ENCODE assay signal across 8 cellular contexts in the genomic region with DNA sequence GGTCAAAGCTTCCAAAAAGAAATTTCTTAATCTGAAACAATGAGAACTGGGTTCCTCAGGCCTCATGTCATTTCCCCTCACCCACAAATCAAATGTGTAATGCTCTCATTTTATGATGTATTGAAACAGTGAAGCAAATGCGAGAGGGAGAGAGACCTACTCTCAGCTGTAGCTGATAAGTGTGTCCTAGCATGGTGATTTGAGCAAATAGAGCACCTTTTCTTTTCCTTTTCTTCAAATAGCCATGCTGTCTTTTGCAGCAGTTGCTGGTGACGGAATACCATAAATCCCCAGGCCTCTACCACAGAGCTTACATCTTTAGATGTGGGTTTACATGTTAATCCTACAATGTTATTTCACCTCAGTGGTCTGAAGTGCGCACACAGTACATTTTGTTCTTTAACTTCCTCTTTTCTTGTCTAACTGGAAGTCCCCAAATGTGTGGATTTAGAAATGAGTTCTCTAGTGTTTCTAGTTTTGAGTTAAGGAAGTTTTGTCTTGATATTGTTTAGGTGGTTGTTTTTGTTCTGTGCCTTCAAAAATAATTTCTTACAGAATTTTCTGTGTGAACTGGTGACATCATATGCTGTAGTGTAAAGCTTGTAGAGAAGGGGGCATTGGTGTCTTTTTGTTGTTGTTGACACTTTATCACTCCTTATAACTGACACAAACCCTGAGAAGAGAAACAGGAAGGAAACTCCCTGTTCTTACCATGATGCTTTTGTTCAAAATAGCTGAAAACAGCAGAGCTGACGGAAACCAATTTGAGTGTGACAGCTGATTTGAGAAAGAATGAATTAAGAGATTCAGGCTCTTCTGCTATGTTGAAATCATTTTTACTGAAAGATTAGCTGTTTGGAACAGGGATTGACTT. TPM values are rescaled to one million over a fixed set of nuclear protein-coding genes. Genes with fewer than 3 reads are reported as not detected.
DNase-seq lines count a peak whose midpoint lies in the region; ATAC-seq and TF ChIP-seq lines count a peak whose summit lies in the region.

No MANE protein-coding gene starts in this region.

- H3K27ac Mint-ChIP-seq in nephron, result peak overlapping the region; percentile 41 to 65 (median 47)

- H3K27ac ChIP-seq in SJSA1, result peak overlapping the region; percentile 31

- no peaks in the 10 kb centered on the region for H3K9me3 ChIP-seq in SJSA1 (replicated peaks)

- peak overlapping the region in 1 of 3 experiments; percentile 15 for H3K4me3 Mint-ChIP-seq in nephron

- ATAC-seq in GM18873 (IDR thresholded peaks at IDR 0.05; ENCODE audit: low FRiP score, unreplicated experiment) (peak; percentile 58), HG02943 (IDR thresholded peaks at IDR 0.05; ENCODE audit: low read depth, unreplicated experiment) (peak; percentile 69)

- peaks cover 57% of the 10 kb centered on the region for H3K4me1 ChIP-seq in SJSA1 (replicated peaks)

- DNase-seq in SJSA1 (ENCODE audit: low read depth in 1 of 2, low spot score in 2 of 2) (peak in 1 of 2 experiments; percentile 35), G401 (ENCODE audit: low spot score) (no peak), foreskin fibroblast (no peak), DMS79 (lab: John Stamatoyannopoulos, UW) (no peak)
- DNase-seq in central memory CD4-positive, alpha-beta T cell, result peak; percentile 94

- TF ChIP-seq CTCF in nephron (IDR thresholded peaks at IDR 0.05; ENCODE audit: unreplicated experiment in 3 of 3) (no peak), foreskin fibroblast (IDR thresholded peaks at IDR 0.05; ENCODE audit: low read depth, low read length) (no peak)

- in situ Hi-C loops in G401 (cut with HindIII; ENCODE audit: low sequenced_read_pairs), result no loop called here

- peaks cover 9% of the 10 kb centered on the region for H3K36me3 Mint-ChIP-seq in nephron (ENCODE audit: low read depth)

- no peaks in the 10 kb centered on the region for H3K27me3 Mint-ChIP-seq in nephron (ENCODE audit: low read depth)

- H3K4me1 Mint-ChIP-seq in nephron, result peaks cover 37% of the 10 kb centered on the region

- H3K27me3 ChIP-seq in SJSA1 (replicated peaks), result no peaks in the 10 kb centered on the region

- no peaks in the 10 kb centered on the region for H3K9me3 Mint-ChIP-seq in nephron

- H3K4me3 ChIP-seq in SJSA1, result no peak overlapping the region
- no peak overlapping the region for H3K4me3 ChIP-seq in foreskin fibroblast (ENCODE audit: low read depth in 1 of 2, low read length in 2 of 2)

- H3K36me3 ChIP-seq in SJSA1, result peaks cover 6% of the 10 kb centered on the region

RNA-seq across cellular contexts. Expression of a gene that starts 12.1 kb away (rescaled TPM):
- total RNA-seq in SJSA1 (2014; rRNA removed; shearing (Covaris generic)), result 31.9 and 37.1 TPM in 2 replicates
- total RNA-seq in G401 (2014; rRNA removed; shearing (Covaris generic)), result 15.0 and 21.9 TPM in 2 replicates
